Comparison of ENCODE assay signal across 27 cellular contexts in genomic region chr2:148998162-148998830, GRCh38. TPM values are rescaled to one million over a fixed set of nuclear protein-coding genes. Genes with fewer than 3 reads are reported as not detected.
DNase-seq lines count a peak whose midpoint lies in the region; ATAC-seq and TF ChIP-seq lines count a peak whose summit lies in the region.
"Had no signal": no experiment of that assay in that cellular context is flagged by ENCODE, and none has a peak within 500 bp of the region (broad histone marks: within the 10 kb centered on the region; RNA-seq: fewer than 3 reads in every experiment).

No MANE protein-coding gene starts in this region.

- H3K56ac ChIP-seq in H9 (ENCODE audit: insufficient read length, low read depth, low read length) = no peak overlapping the region

- H4K91ac ChIP-seq in H9 (ENCODE audit: insufficient read length, low read depth, low read length) = no peak overlapping the region

- no peak overlapping the region for H3K27ac ChIP-seq in right atrium auricular region
- no peak overlapping the region for H3K27ac ChIP-seq in smooth muscle cell (ENCODE audit: low read depth)
- H3K27ac ChIP-seq in H9 (ENCODE audit: insufficient read length, low read depth, low read length) = no peak overlapping the region
- H3K27ac ChIP-seq: A549, ascending aorta, cardiac muscle cell, psoas muscle, upper lobe of right lung, VCaP had no signal

- no peak overlapping the region for H2BK20ac ChIP-seq in H9 (ENCODE audit: low read depth, low read length, poor library complexity, severe bottlenecking)

- H4K8ac ChIP-seq in H9 (replicated peaks; ENCODE audit: insufficient read length, low read depth, low read length) = no peak overlapping the region

- peaks cover 0 to 4% of the 10 kb centered on the region in 2 donors for H3K4me1 ChIP-seq in right atrium auricular region
- peaks cover 16% of the 10 kb centered on the region for H3K4me1 ChIP-seq in smooth muscle cell (ENCODE audit: low read depth)
- peaks cover 16% of the 10 kb centered on the region for H3K4me1 ChIP-seq in H9 (ENCODE audit: insufficient read depth, low read length)
- H3K4me1 ChIP-seq: A549, ascending aorta, psoas muscle, upper lobe of right lung had no signal

- H2AFZ ChIP-seq in smooth muscle cell (ENCODE audit: low read depth) (no peak overlapping the region), H9 (ENCODE audit: low read length) (no peak overlapping the region)

- H3K27ac Mint-ChIP-seq in activated T-helper 17 cell treated with anti-CD3 and anti-CD28 coated beads, Interleukin-2, amount 50 U/mL, for 72 hours = peak overlapping the region; percentile 43
- peak overlapping the region in 1 of 3 experiments; percentile 80; a peak in 3 of 7 replicates for H3K27ac Mint-ChIP-seq in H9
- H3K27ac Mint-ChIP-seq: activated naive CD8-positive, alpha-beta T cell had no signal

- H3K4me3 ChIP-seq in right atrium auricular region (no peak overlapping the region), smooth muscle cell (no peak overlapping the region)
- H3K4me3 ChIP-seq: A549, ascending aorta, cardiac muscle cell, psoas muscle, upper lobe of right lung had no signal

- no peak overlapping the region for H2BK15ac ChIP-seq in H9 (ENCODE audit: low read depth, low read length)

- WGBS in smooth muscle cell (ENCODE audit: low lambda C conversion rate) = 97% methylated on average over 16 of the region's 16 CpGs
- no CpG with 5 or more reads among the region's 16 CpGs for WGBS in H9 (ENCODE audit: extremely low coverage, insufficient read length, low lambda C conversion rate)

- no peak overlapping the region for H3K4me3 Mint-ChIP-seq in activated T-helper 17 cell treated with anti-CD3 and anti-CD28 coated beads, Interleukin-2, amount 50 U/mL, for 72 hours
- H3K4me3 Mint-ChIP-seq in H9 = no peak overlapping the region; a peak in 1 of 5 replicates
- H3K4me3 Mint-ChIP-seq: activated naive CD8-positive, alpha-beta T cell had no signal

- H3K36me3 Mint-ChIP-seq in activated T-helper 17 cell treated with anti-CD3 and anti-CD28 coated beads, Interleukin-2, amount 50 U/mL, for 72 hours (ENCODE audit: low read depth) = peaks cover 90% of the 10 kb centered on the region
- peaks cover 53 to 69% (median 58%) of the 10 kb centered on the region in 3 experiments for H3K36me3 Mint-ChIP-seq in H9 (ENCODE audit: insufficient read depth in 1 of 3, low read depth in 3 of 3)

- H3T11ph ChIP-seq in H9 (ENCODE audit: low read length) = no peak overlapping the region

- no peak for TF ChIP-seq CTCF in right atrium auricular region (IDR thresholded peaks at IDR 0.05)
- no peak for TF ChIP-seq CTCF in smooth muscle cell (IDR thresholded peaks at IDR 0.05; ENCODE audit: borderline replicate concordance, insufficient read depth, poor library complexity, severe bottlenecking)
- TF ChIP-seq CTCF in H9 (conservative IDR thresholded peaks at IDR 0.05) = no peak

- H3K9ac ChIP-seq in smooth muscle cell (ENCODE audit: low read depth) = no peak overlapping the region
- H3K9ac ChIP-seq in H9 (ENCODE audit: extremely low read depth, insufficient read length, low read length) = no peak overlapping the region

- no peaks in the 10 kb centered on the region for H3K79me1 ChIP-seq in H9 (ENCODE audit: insufficient read depth, low read depth, low read length, poor library complexity, severe bottlenecking)

- H2BK5ac ChIP-seq in H9 (ENCODE audit: insufficient read length, low read length) = no peak overlapping the region

- no peak overlapping the region for H3K23ac ChIP-seq in H9 (ENCODE audit: insufficient read length, low read depth, low read length)

- ATAC-seq in Right ventricle myocardium superior (ENCODE audit: poor library complexity) (peak; percentile 69), left ventricle myocardium superior (peak; percentile 60)
- ATAC-seq in activated T-helper 17 cell treated with anti-CD3 and anti-CD28 coated beads, Interleukin-2, amount 50 U/mL, for 72 hours (replicated peaks) = no peak
- ATAC-seq: A549, esophagus mucosa, Panc1, psoas muscle, upper lobe of right lung had no signal

- H3K27me3 ChIP-seq in right atrium auricular region (no peaks in the 10 kb centered on the region), smooth muscle cell (ENCODE audit: low read depth) (no peaks in the 10 kb centered on the region), H9 (ENCODE audit: insufficient read depth, low read length) (no peaks in the 10 kb centered on the region)
- H3K27me3 ChIP-seq: ascending aorta, cardiac muscle cell, upper lobe of right lung had no signal

- no peak overlapping the region for H2BK12ac ChIP-seq in H9 (ENCODE audit: insufficient read length, low read depth, low read length)

- peaks cover 3% of the 10 kb centered on the region for H3K23me2 ChIP-seq in H9 (ENCODE audit: insufficient read length, low read depth, low read length, poor library complexity, severe bottlenecking)

- H3K14ac ChIP-seq in H9 (ENCODE audit: insufficient read depth, low read length) = no peak overlapping the region

- no peak overlapping the region for H3K4ac ChIP-seq in H9 (ENCODE audit: low read depth, low read length)

- no peak overlapping the region for H2AK5ac ChIP-seq in H9 (ENCODE audit: insufficient read length, low read length)

- H3K4me2 ChIP-seq in smooth muscle cell = no peak overlapping the region
- no peak overlapping the region for H3K4me2 ChIP-seq in H9 (ENCODE audit: insufficient read depth, insufficient read length, low read length)
- H3K4me2 ChIP-seq: A549 had no signal

- no peaks in the 10 kb centered on the region for H3F3A ChIP-seq in smooth muscle cell (ENCODE audit: low read depth)

- H4K20me1 ChIP-seq in smooth muscle cell (ENCODE audit: low read depth) (no peaks in the 10 kb centered on the region), H9 (ENCODE audit: control insufficient read depth, insufficient read depth, insufficient read length) (no peaks in the 10 kb centered on the region)

- no peak overlapping the region for H4K5ac ChIP-seq in H9 (ENCODE audit: insufficient read length, low read depth, low read length)

- H3K18ac ChIP-seq in H9 (ENCODE audit: insufficient read length, low read depth, low read length) = no peak overlapping the region

- no peaks in the 10 kb centered on the region for H3K36me3 ChIP-seq in right atrium auricular region
- H3K36me3 ChIP-seq in smooth muscle cell (ENCODE audit: low read depth) = no peaks in the 10 kb centered on the region
- H3K36me3 ChIP-seq: ascending aorta, cardiac muscle cell, upper lobe of right lung had no signal

- no peak for DNase-seq in Right ventricle myocardium superior
- DNase-seq in right atrium auricular region (ENCODE audit: low spot score) = no peak
- no peak for DNase-seq in left ventricle myocardium superior
- DNase-seq in smooth muscle cell (lab: John Stamatoyannopoulos, UW; ENCODE audit: unreplicated experiment) = no peak
- DNase-seq in H9 = no peak
- no peak for DNase-seq in GM19238 (ENCODE audit: insufficient read length, low spot score)
- no peak for DNase-seq in NCI-H774 (lab: John Stamatoyannopoulos, UW)
- DNase-seq: activated CD4-positive, alpha-beta T cell treated with anti-CD3 and anti-CD28 coated beads for 48 hours; activated effector memory CD4-positive, alpha-beta T cell treated with anti-CD3 and anti-CD28 coated beads, Interleukin-2, amount 50 U/mL, for 16 hours; NCI-H187 treated with DMSO at 0.1 percent for 48 hours; NCI-H2227 treated with DMSO at 0.1 percent for 48 hours; NCI-H526 treated with DMSO at 0.1 percent for 48 hours; occipital lobe; psoas muscle; stimulated activated CD4-positive, alpha-beta T cell treated with anti-CD3 and anti-CD28 coated beads, Interleukin-4, amount 100 ng/mL, for 4 hours; T-helper 9 cell; upper lobe of right lung had no signal

- no peaks in the 10 kb centered on the region for H3K79me2 ChIP-seq in smooth muscle cell (ENCODE audit: low read depth)
- no peaks in the 10 kb centered on the region for H3K79me2 ChIP-seq in H9 (ENCODE audit: insufficient read depth, low read length)

- no peaks in the 10 kb centered on the region for H3K9me3 ChIP-seq in right atrium auricular region
- H3K9me3 ChIP-seq in smooth muscle cell (replicated peaks; ENCODE audit: low read depth) = no peaks in the 10 kb centered on the region
- peaks cover 11% of the 10 kb centered on the region for H3K9me3 ChIP-seq in H9 (ENCODE audit: control insufficient read depth, low read depth, low read length)
- H3K9me3 ChIP-seq: A549, ascending aorta, psoas muscle, upper lobe of right lung had no signal

- H3K4me1 Mint-ChIP-seq in activated T-helper 17 cell treated with anti-CD3 and anti-CD28 coated beads, Interleukin-2, amount 50 U/mL, for 72 hours = peaks cover 15% of the 10 kb centered on the region
- H3K4me1 Mint-ChIP-seq in H9 = peaks cover 49 to 50% of the 10 kb centered on the region in 2 experiments

- intact Hi-C loops in Right ventricle myocardium superior (cut with DNase I) (no loop called here), left ventricle myocardium superior (cut with micrococcal nuclease) (no loop called here)

- H3K27me3 Mint-ChIP-seq in activated T-helper 17 cell treated with anti-CD3 and anti-CD28 coated beads, Interleukin-2, amount 50 U/mL, for 72 hours = no peaks in the 10 kb centered on the region
- no peaks in the 10 kb centered on the region for H3K27me3 Mint-ChIP-seq in H9 (ENCODE audit: low read depth)
- H3K27me3 Mint-ChIP-seq: activated naive CD8-positive, alpha-beta T cell had no signal

- H3K9me3 Mint-ChIP-seq in activated T-helper 17 cell treated with anti-CD3 and anti-CD28 coated beads, Interleukin-2, amount 50 U/mL, for 72 hours = no peaks in the 10 kb centered on the region
- H3K9me3 Mint-ChIP-seq in H9 = peaks cover 6 to 20% of the 10 kb centered on the region in 2 experiments

- H2BK120ac ChIP-seq in H9 (ENCODE audit: low read depth, low read length, poor library complexity, severe bottlenecking) = no peak overlapping the region

RNA-seq across cellular contexts. Expression of gene LYPD6B, which starts 40.2 kb away (rescaled TPM):
- not detected for total RNA-seq in Right ventricle myocardium superior
- under 1 TPM in 1 of 2 donors, not detected in 1; 0.28 TPM for total RNA-seq in right atrium auricular region
- total RNA-seq in activated T-helper 17 cell treated with anti-CD3 and anti-CD28 coated beads, Interleukin-2, amount 50 U/mL, for 72 hours = not detected
- total RNA-seq in left ventricle myocardium superior = not detected
- 10.6 and 19.4 TPM in 2 replicates for total RNA-seq in smooth muscle cell
- polyA plus RNA-seq in smooth muscle cell = 4.9 and 21.6 TPM in 2 replicates
- 1.0 and 2.0 TPM in 2 replicates for total RNA-seq in H9 (2021)
- total RNA-seq: activated CD8-positive, alpha-beta memory T cell treated with anti-CD3 and anti-CD28 coated beads for 36 hours; ascending aorta; mesenteric fat pad; psoas muscle had no signal
- polyA plus RNA-seq: A549, psoas muscle had no signal
